In the genomic region with DNA sequence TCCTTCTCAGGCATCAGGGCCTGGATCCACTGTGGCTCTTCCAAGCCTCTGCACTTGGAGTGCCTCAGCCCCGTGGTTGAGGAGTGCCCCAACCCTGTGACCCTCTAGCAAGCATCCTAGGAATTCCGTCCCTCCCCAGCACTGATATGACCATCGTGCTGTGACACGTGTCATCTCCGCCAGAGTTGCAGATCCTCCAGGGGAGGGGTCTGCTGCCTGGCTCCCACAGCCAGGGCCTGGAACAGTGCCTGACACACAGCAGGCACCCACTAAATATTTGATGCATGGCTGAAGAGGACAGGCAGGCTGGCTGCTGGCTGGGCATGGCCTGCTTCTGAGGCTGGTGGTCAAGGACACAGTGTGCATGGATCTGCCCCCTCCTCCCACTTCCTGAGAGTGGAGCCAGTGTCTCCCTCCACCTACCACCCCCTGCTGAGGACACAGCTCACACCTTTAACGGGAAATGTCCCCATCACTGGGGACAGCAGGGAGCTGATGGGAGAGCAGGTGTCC, we compare ENCODE assay signal across 12 cellular contexts. TPM values are rescaled to one million over a fixed set of nuclear protein-coding genes. Genes with fewer than 3 reads are reported as not detected.
DNase-seq lines count a peak whose midpoint lies in the region; ATAC-seq and TF ChIP-seq lines count a peak whose summit lies in the region.
"Had no signal": no experiment of that assay in that cellular context is flagged by ENCODE, and none has a peak within 500 bp of the region (broad histone marks: within the 10 kb centered on the region; RNA-seq: fewer than 3 reads in every experiment).

No MANE protein-coding gene starts in this region.

- H3F3A ChIP-seq in GM23248 (ENCODE audit: insufficient read depth), result 0 out of 2 replicates have a peak, but pooled peaks cover 5% of the 10 kb centered on the region

- peaks cover 34% of the 10 kb centered on the region for H3K79me2 ChIP-seq in GM23248 (ENCODE audit: insufficient read depth)

- no peaks in the 10 kb centered on the region; the same call in 1 of the 2 replicates for H4K20me1 ChIP-seq in GM23248 (ENCODE audit: insufficient read depth)

- H3K4me1 ChIP-seq in liver (ENCODE audit: control insufficient read depth in 4 of 4, insufficient read depth in 4 of 4, low read length in 3 of 4), result peaks cover 19 to 41% (median 31%) of the 10 kb centered on the region in 4 donors
- H3K4me1 ChIP-seq in GM23248 (ENCODE audit: insufficient read depth), result peaks cover 10% of the 10 kb centered on the region

- H3K27me3 ChIP-seq in liver (ENCODE audit: control insufficient read depth in 4 of 4, insufficient read depth in 4 of 4, low read length in 3 of 4) (no peaks in the 10 kb centered on the region), GM23248 (replicated peaks; ENCODE audit: insufficient read depth) (no peaks in the 10 kb centered on the region)

- no peak for DNase-seq in HFFc6
- no peak for DNase-seq in central memory CD8-positive, alpha-beta T cell (ENCODE audit: low spot score in 2 of 2)
- no peak for DNase-seq in stimulated activated effector memory CD8-positive, alpha-beta T cell treated with anti-CD3 and anti-CD28 coated beads, Interleukin-12 subunit alpha, Interleukin-12 subunit beta, amount 100 ng/mL, for 72 hours (ENCODE audit: low spot score in 2 of 2)
- DNase-seq in GM23248, result no peak
- no peak for DNase-seq in islet precursor cell
- no peak for DNase-seq in activated CD8-positive, alpha-beta memory T cell treated with anti-CD3 and anti-CD28 coated beads, Interleukin-2, amount 50 U/mL, for 48 hours
- DNase-seq: activated CD4-positive, alpha-beta T cell treated with anti-CD3 and anti-CD28 coated beads for 4 hours; Karpas-422; mesenchymal stem cell; NCI-H2081 treated with DMSO at 0.1 percent for 48 hours had no signal

- no peaks in the 10 kb centered on the region for H3K9me3 Mint-ChIP-seq in HFFc6
- H3K9me3 Mint-ChIP-seq in central memory CD8-positive, alpha-beta T cell, result no peaks in the 10 kb centered on the region
- H3K9me3 Mint-ChIP-seq in stimulated activated effector memory CD8-positive, alpha-beta T cell treated with anti-CD3 and anti-CD28 coated beads, Interleukin-12 subunit alpha, Interleukin-12 subunit beta, amount 100 ng/mL, for 72 hours, result no peaks in the 10 kb centered on the region
- H3K9me3 Mint-ChIP-seq: activated T-helper 17 cell treated with anti-CD3 and anti-CD28 coated beads, Interleukin-2, amount 50 U/mL, for 72 hours had no signal

- H3K9me3 ChIP-seq in liver (ENCODE audit: control insufficient read depth in 4 of 4, low read length in 3 of 4) (no peaks in the 10 kb centered on the region), GM23248 (ENCODE audit: low read depth) (no peaks in the 10 kb centered on the region)

- in situ Hi-C loops in GM23248 (cut with MboI), result loop anchor here (10.0 kb wide), 1 partner anchor 61 kb away; no protein-coding TSS in a partner anchor

- WGBS in liver, result 33% methylated on average over 6 of the region's 6 CpGs
- 89 to 94% methylated on average over 6 of the region's 6 CpGs for WGBS in GM23248 (ENCODE audit: low coverage in 1 of 2, low lambda C conversion rate in 2 of 2, missing lambda C conversion rate in 2 of 2), 2 experiments

- ATAC-seq in central memory CD8-positive, alpha-beta T cell (replicated peaks; ENCODE audit: extremely low read depth, poor library complexity, severe bottlenecking), result no peak
- no peak for ATAC-seq in stimulated activated effector memory CD8-positive, alpha-beta T cell treated with anti-CD3 and anti-CD28 coated beads, Interleukin-12 subunit alpha, Interleukin-12 subunit beta, amount 100 ng/mL, for 72 hours
- ATAC-seq: activated T-helper 17 cell treated with anti-CD3 and anti-CD28 coated beads, Interleukin-2, amount 50 U/mL, for 72 hours had no signal

- H3K4me2 ChIP-seq in GM23248 (ENCODE audit: unreplicated experiment), result no peak overlapping the region

- 0 out of 2 replicates have a peak, but pooled peaks cover 5% of the 10 kb centered on the region for H3K36me3 Mint-ChIP-seq in HFFc6 (ENCODE audit: low read depth)
- peaks cover 9% of the 10 kb centered on the region for H3K36me3 Mint-ChIP-seq in central memory CD8-positive, alpha-beta T cell (ENCODE audit: insufficient read depth)
- peaks cover 27% of the 10 kb centered on the region for H3K36me3 Mint-ChIP-seq in stimulated activated effector memory CD8-positive, alpha-beta T cell treated with anti-CD3 and anti-CD28 coated beads, Interleukin-12 subunit alpha, Interleukin-12 subunit beta, amount 100 ng/mL, for 72 hours

- peaks cover 11% of the 10 kb centered on the region for H3K27me3 Mint-ChIP-seq in HFFc6 (ENCODE audit: insufficient read depth)
- no peaks in the 10 kb centered on the region for H3K27me3 Mint-ChIP-seq in central memory CD8-positive, alpha-beta T cell
- H3K27me3 Mint-ChIP-seq: activated T-helper 17 cell treated with anti-CD3 and anti-CD28 coated beads, Interleukin-2, amount 50 U/mL, for 72 hours had no signal

- TF ChIP-seq RAD21 in liver (IDR thresholded peaks at IDR 0.05), result peak; percentile 49 to 67

- H3K36me3 ChIP-seq in liver (ENCODE audit: control insufficient read depth in 4 of 4, insufficient read depth in 3 of 4, low read depth in 1 of 4, low read length in 3 of 4) (no peaks in the 10 kb centered on the region), GM23248 (ENCODE audit: low read depth) (no peaks in the 10 kb centered on the region)

- H3K9me2 ChIP-seq in GM23248 (ENCODE audit: insufficient read depth), result no peaks in the 10 kb centered on the region

- no peak overlapping the region for H3K4me3 Mint-ChIP-seq in HFFc6
- H3K4me3 Mint-ChIP-seq in central memory CD8-positive, alpha-beta T cell, result peak overlapping the region; percentile 48
- no peak overlapping the region for H3K4me3 Mint-ChIP-seq in stimulated activated effector memory CD8-positive, alpha-beta T cell treated with anti-CD3 and anti-CD28 coated beads, Interleukin-12 subunit alpha, Interleukin-12 subunit beta, amount 100 ng/mL, for 72 hours

- H3K27ac ChIP-seq in liver (ENCODE audit: low read depth in 1 of 2, low read length in 2 of 2), result peak overlapping the region; percentile 67 to 88
- no peak overlapping the region for H3K27ac ChIP-seq in GM23248

- H3K9ac ChIP-seq in liver (ENCODE audit: low read depth in 1 of 2, low read length in 2 of 2) (peak overlapping the region in 1 of 2 donors; percentile 5), GM23248 (no peak overlapping the region)

- H2AFZ ChIP-seq in GM23248, result no peak overlapping the region

- peak overlapping the region in 1 of 3 donors; percentile 12 for H3K4me3 ChIP-seq in liver (ENCODE audit: low read depth in 1 of 3, low read length in 3 of 3)
- H3K4me3 ChIP-seq in GM23248, result no peak overlapping the region

- 0 out of 2 replicates have a peak, but pooled peaks have one; percentile 18 for TF ChIP-seq CTCF in HFFc6 (IDR thresholded peaks at IDR 0.05)
- peak; percentile 26 for TF ChIP-seq CTCF in liver (IDR thresholded peaks at IDR 0.05; ENCODE audit: low read depth, low read length, missing input control)

- no peak overlapping the region for H3K27ac Mint-ChIP-seq in HFFc6
- no peak overlapping the region for H3K27ac Mint-ChIP-seq in central memory CD8-positive, alpha-beta T cell (ENCODE audit: low read depth)
- H3K27ac Mint-ChIP-seq in stimulated activated effector memory CD8-positive, alpha-beta T cell treated with anti-CD3 and anti-CD28 coated beads, Interleukin-12 subunit alpha, Interleukin-12 subunit beta, amount 100 ng/mL, for 72 hours, result peak overlapping the region; percentile 78
- H3K27ac Mint-ChIP-seq: activated T-helper 17 cell treated with anti-CD3 and anti-CD28 coated beads, Interleukin-2, amount 50 U/mL, for 72 hours had no signal

- peaks cover 13% of the 10 kb centered on the region for H3K4me1 Mint-ChIP-seq in HFFc6 (ENCODE audit: low read depth)
- H3K4me1 Mint-ChIP-seq in central memory CD8-positive, alpha-beta T cell, result peaks cover 20% of the 10 kb centered on the region
- peaks cover 22% of the 10 kb centered on the region for H3K4me1 Mint-ChIP-seq in stimulated activated effector memory CD8-positive, alpha-beta T cell treated with anti-CD3 and anti-CD28 coated beads, Interleukin-12 subunit alpha, Interleukin-12 subunit beta, amount 100 ng/mL, for 72 hours
- H3K4me1 Mint-ChIP-seq: activated T-helper 17 cell treated with anti-CD3 and anti-CD28 coated beads, Interleukin-2, amount 50 U/mL, for 72 hours had no signal

TF ChIP-seq in liver, 16 proteins besides CTCF, POLR2A, EP300 and RAD21 (continues in another document):
- TF ChIP-seq YY1 (IDR thresholded peaks at IDR 0.05) (peak; percentile 50), NR2F2 (IDR thresholded peaks at IDR 0.05) (peak; percentile 25), SP1 (IDR thresholded peaks at IDR 0.05) (no peak), HNF4A (conservative IDR thresholded peaks at IDR 0.05) (peak; percentile 22 to 54), JUND (IDR thresholded peaks at IDR 0.05) (peak in 1 of 2 donors; percentile 48), GABPA (IDR thresholded peaks at IDR 0.05 in 1 of 2, conservative IDR thresholded peaks at IDR 0.05 in 1 of 2) (peak in 1 of 2 donors; percentile 40)

RNA-seq across cellular contexts. Expression of gene CD81, which starts 1.7 kb away (rescaled TPM):
- 100 to 1,000 TPM; 540 to 738 (median 627) TPM for total RNA-seq in HFFc6 (2021; fragmentation: NEBNext Ultra II Directional; extraction: Animal tissue kit (Norgen Biotek cat#: 25700))
- total RNA-seq in liver, result 100 to 1,000 TPM in 1 of 2 donors, 10 to 100 TPM in 1; 76.9 to 190 TPM
- polyA plus RNA-seq in liver (100 to 1,000 TPM; 139 to 712 TPM), GM23248 (2016; fragmentation: Nextera tagmentation; extraction: Ambion mirVana) (66.8 and 67.6 TPM in 2 replicates)
- total RNA-seq in GM23248 (2014; rRNA removed; shearing (Covaris generic)), result 363 and 434 TPM in 2 replicates

RNA-seq across cellular contexts. Expression of gene TSSC4, which starts 25.2 kb away (rescaled TPM):
- 10 to 100 TPM; 47.4 to 74.7 (median 62.8) TPM for total RNA-seq in HFFc6 (2021; fragmentation: NEBNext Ultra II Directional; extraction: Animal tissue kit (Norgen Biotek cat#: 25700))
- total RNA-seq in liver, result 10 to 100 TPM; 16.6 to 18.5 TPM
- polyA plus RNA-seq in liver, result 10 to 100 TPM; 15.8 to 19.1 TPM
- total RNA-seq in GM23248 (2014; rRNA removed; shearing (Covaris generic)), result 44.4 and 50.3 TPM in 2 replicates
- 61.8 and 69.8 TPM in 2 replicates for polyA plus RNA-seq in GM23248 (2016; fragmentation: Nextera tagmentation; extraction: Ambion mirVana)
